Comparison of ENCODE assay signal across 8 cellular contexts in genomic region chr17:71084219-71084618, GRCh38.
A peak's percentile ranks its signal among the peaks of the same experiment; 100 is the strongest.
DNase-seq lines count a peak whose midpoint lies in the region; ATAC-seq, FAIRE-seq and TF ChIP-seq lines count a peak whose summit lies in the region.

No MANE protein-coding gene starts in this region.

- peak; percentile 64 for TF ChIP-seq CTCF in cardiac fibroblast (IDR thresholded peaks at IDR 0.05; ENCODE audit: low read depth, low read length)
- TF ChIP-seq CTCF in pancreas (IDR thresholded peaks at IDR 0.05), result peak in 2 of 4 donors; percentile 14 to 21

- H3K27me3 ChIP-seq in pancreas, result no peaks in the 10 kb centered on the region

- DNase-seq in NOMO-1 (lab: John Stamatoyannopoulos, UW; ENCODE audit: unreplicated experiment in 2 of 2) (peak; percentile 24 to 25), NOMO-1 treated with dmso at 0.1 percent for 144 hours (lab: John Stamatoyannopoulos, UW; ENCODE audit: unreplicated experiment) (no peak), NCI-H1105 treated with DMSO at 0.1 percent for 48 hours (lab: John Stamatoyannopoulos, UW) (peak; percentile 13), cardiac fibroblast (ENCODE audit: low read depth in 2 of 2) (peak; percentile 45 to 74), pancreas (peak in 3 of 6 donors; percentile 24 to 30 (median 25))
- DNase-seq in activated CD4-positive, alpha-beta T cell treated with anti-CD3 and anti-CD28 coated beads for 1 hour, result no peak

- 36 to 39% methylated on average over 5 of the region's 5 CpGs for WGBS in pancreas, 2 donors

- no peaks in the 10 kb centered on the region for H3K36me3 ChIP-seq in pancreas

- intact Hi-C loops in pancreas (cut with DNase I), result no loop called here

- no peak for FAIRE-seq in pancreas (lab: Jason Lieb, UNC)

- H3K4me3 ChIP-seq in cardiac fibroblast (replicated peaks in 1 of 2; ENCODE audit: low read depth in 2 of 2, low read length in 2 of 2), result no peak overlapping the region
- H3K4me3 ChIP-seq in pancreas, result no peak overlapping the region

- no peaks in the 10 kb centered on the region for H3K4me1 ChIP-seq in pancreas

- ATAC-seq in pancreas (peak in 3 of 4 donors; percentile 47 to 78 (median 55)), GM18502 (IDR thresholded peaks at IDR 0.05; ENCODE audit: poor library complexity, unreplicated experiment) (no peak), GM21717 (IDR thresholded peaks at IDR 0.05; ENCODE audit: unreplicated experiment) (no peak)

- no peak overlapping the region for H3K27ac ChIP-seq in pancreas

- H3K9me3 ChIP-seq in pancreas, result no peaks in the 10 kb centered on the region

Comparison
In these comparisons a context has a peak if more than half of its experiments do, and no peak if none do; other contexts are left out.
1. DNase-seq: peak in NOMO-1 (2 of 2), NCI-H1105 treated with DMSO at 0.1 percent for 48 hours (single experiment) and cardiac fibroblast (2 of 2); none in NOMO-1 treated with dmso at 0.1 percent for 144 hours (single experiment) and activated CD4-positive, alpha-beta T cell treated with anti-CD3 and anti-CD28 coated beads for 1 hour (single experiment).
2. ATAC-seq: peak in pancreas (3 of 4); none in GM18502 (single experiment) and GM21717 (single experiment).